Comparison of ENCODE assay signal across 8 cellular contexts in genomic region chr1:112501810-112502641, GRCh38. TPM values are rescaled to one million over a fixed set of nuclear protein-coding genes. Genes with fewer than 3 reads are reported as not detected.
DNase-seq lines count a peak whose midpoint lies in the region; ATAC-seq and TF ChIP-seq lines count a peak whose summit lies in the region.

No MANE protein-coding gene starts in this region.

- H3K27me3 ChIP-seq in BLaER1 treated with 17β-estradiol and CSF1 and Interleukin-3, amounts not matched to agents 10 nM and 100 nM, result peaks cover 57 to 74% (median 66%) of the 10 kb centered on the region in 11 experiments
- H3K27me3 ChIP-seq in lower lobe of right lung (ENCODE audit: low read depth), result peaks cover 22% of the 10 kb centered on the region

- H3K4me1 ChIP-seq in BLaER1 treated with 17β-estradiol and CSF1 and Interleukin-3, amounts not matched to agents 10 nM and 100 nM, result peaks cover 0 to 26% (median 18%) of the 10 kb centered on the region in 10 experiments; a peak in 14 of 20 replicates
- H3K4me1 ChIP-seq in lower lobe of right lung, result peaks cover 5% of the 10 kb centered on the region

- intact Hi-C loops in activated CD8-positive, alpha-beta T cell treated with anti-CD3 and anti-CD28 coated beads for 36 hours (cut with micrococcal nuclease), result loop anchor here (10.0 kb wide), 1 partner anchor 113 kb away; the partner anchor contains the start of genes CAPZA1 and ST7L
- intact Hi-C loops in lower lobe of right lung (cut with DNase I), result no loop called here

- peaks cover 0 to 19% (median 0%) of the 10 kb centered on the region in 11 experiments; a peak in 5 of 22 replicates for H4K20me1 ChIP-seq in BLaER1 treated with 17β-estradiol and CSF1 and Interleukin-3, amounts not matched to agents 10 nM and 100 nM

- peak overlapping the region; percentile 28 to 66 (median 52); a peak in 19 of 20 replicates for H3K4me3 ChIP-seq in BLaER1 treated with 17β-estradiol and CSF1 and Interleukin-3, amounts not matched to agents 10 nM and 100 nM
- peak overlapping the region; percentile 63 for H3K4me3 ChIP-seq in lower lobe of right lung

- peaks cover 0 to 5% (median 0%) of the 10 kb centered on the region in 11 experiments; a peak in 2 of 22 replicates for H3K9me3 ChIP-seq in BLaER1 treated with 17β-estradiol and CSF1 and Interleukin-3, amounts not matched to agents 10 nM and 100 nM (replicated peaks in 1 of 11)
- no peaks in the 10 kb centered on the region for H3K9me3 ChIP-seq in lower lobe of right lung

- H3K27ac ChIP-seq in BLaER1 treated with 17β-estradiol and CSF1 and Interleukin-3, amounts not matched to agents 10 nM and 100 nM, result no peak overlapping the region
- H3K27ac ChIP-seq in lower lobe of right lung, result no peak overlapping the region

- peak; percentile 64 for TF ChIP-seq CTCF in activated CD8-positive, alpha-beta T cell treated with anti-CD3 and anti-CD28 coated beads for 36 hours (IDR thresholded peaks at IDR 0.05)
- TF ChIP-seq CTCF in lower lobe of right lung (IDR thresholded peaks at IDR 0.05), result peak; percentile 75

- CTCF ChIA-PET in activated CD8-positive, alpha-beta T cell treated with anti-CD3 and anti-CD28 coated beads for 36 hours (lab: Charles Lee), result interaction anchor here (0.7 to 3.2 kb wide), 38 partner anchors 9 to 571 kb away, joined by 3 to 25 read pairs (median 4); partner anchors contain the start of genes MOV10, PPM1J, RHOC and ST7L

- H3K9ac ChIP-seq in BLaER1 treated with 17β-estradiol and CSF1 and Interleukin-3, amounts not matched to agents 10 nM and 100 nM, result peak overlapping the region in 3 of 11 experiments; percentile 30 to 53 (median 37); a peak in 3 of 22 replicates

- H3K36me3 Mint-ChIP-seq in activated CD8-positive, alpha-beta T cell treated with anti-CD3 and anti-CD28 coated beads for 36 hours (ENCODE audit: low read depth), result no peaks in the 10 kb centered on the region

- no peak for TF ChIP-seq POLR2A in GM18505 (IDR thresholded peaks at IDR 0.05; ENCODE audit: borderline replicate concordance, extremely low read depth, insufficient read depth, insufficient read length)

- no peaks in the 10 kb centered on the region for H3K36me3 ChIP-seq in BLaER1 treated with 17β-estradiol and CSF1 and Interleukin-3, amounts not matched to agents 10 nM and 100 nM
- H3K36me3 ChIP-seq in lower lobe of right lung, result no peaks in the 10 kb centered on the region

- H3K27me3 Mint-ChIP-seq in activated CD8-positive, alpha-beta T cell treated with anti-CD3 and anti-CD28 coated beads for 36 hours, result peaks cover 50% of the 10 kb centered on the region

- no peak overlapping the region for H3K27ac Mint-ChIP-seq in activated CD8-positive, alpha-beta T cell treated with anti-CD3 and anti-CD28 coated beads for 36 hours

- H3K4me1 Mint-ChIP-seq in activated CD8-positive, alpha-beta T cell treated with anti-CD3 and anti-CD28 coated beads for 36 hours (ENCODE audit: low read depth), result peaks cover 8% of the 10 kb centered on the region

- peak overlapping the region; percentile 45 for H3K4me3 Mint-ChIP-seq in activated CD8-positive, alpha-beta T cell treated with anti-CD3 and anti-CD28 coated beads for 36 hours

- DNase-seq in NCI-H226, result peak; percentile 83
- peak; percentile 64 for DNase-seq in activated CD8-positive, alpha-beta T cell treated with anti-CD3 and anti-CD28 coated beads for 36 hours
- DNase-seq in effector CD8-positive, alpha-beta T cell (lab: John Stamatoyannopoulos, UW), result peak; percentile 20
- DNase-seq in lower lobe of right lung, result peak; percentile 77
- peak in 2 of 3 donors; percentile 18 to 41 for DNase-seq in stimulated activated CD4-positive, alpha-beta T cell treated with anti-CD3 and anti-CD28 coated beads, TNF-alpha, amount 100 ng/mL, for 1 hour (ENCODE audit: low read depth in 3 of 3, low spot score in 1 of 3)

- POLR2A ChIA-PET in activated CD8-positive, alpha-beta T cell treated with anti-CD3 and anti-CD28 coated beads for 36 hours (lab: Charles Lee), result interaction anchor here (1.0 to 1.1 kb wide), 3 partner anchors 38 to 118 kb away, joined by 3 to 5 read pairs (median 3); partner anchors contain the start of genes CAPZA1, CTTNBP2NL and ST7L

- peak overlapping the region; percentile 48 to 80 (median 72) for H3K4me2 ChIP-seq in BLaER1 treated with 17β-estradiol and CSF1 and Interleukin-3, amounts not matched to agents 10 nM and 100 nM

- ATAC-seq in GM21786 (IDR thresholded peaks at IDR 0.05; ENCODE audit: unreplicated experiment) (peak; percentile 55), lower lobe of right lung (peak; percentile 81 to 88), GM18505 (IDR thresholded peaks at IDR 0.05; ENCODE audit: unreplicated experiment) (no peak)
- ATAC-seq in activated CD8-positive, alpha-beta T cell treated with anti-CD3 and anti-CD28 coated beads for 36 hours, result peak; percentile 66

- H3K9me3 Mint-ChIP-seq in activated CD8-positive, alpha-beta T cell treated with anti-CD3 and anti-CD28 coated beads for 36 hours, result no peaks in the 10 kb centered on the region

RNA-seq across cellular contexts. Expression of gene WNT2B, which starts 6.7 kb away (rescaled TPM):
- not detected for total RNA-seq in activated CD8-positive, alpha-beta T cell treated with anti-CD3 and anti-CD28 coated beads for 36 hours
- total RNA-seq in lower lobe of right lung, result 11.8 TPM

Comparison
In these comparisons a context has a peak if more than half of its experiments do, and no peak if none do; other contexts are left out.
1. DNase-seq: peak in every context shown above with its lines; median percentile 83 in NCI-H226; 77 in lower lobe of right lung; 64 in activated CD8-positive, alpha-beta T cell treated with anti-CD3 and anti-CD28 coated beads for 36 hours; 30 in stimulated activated CD4-positive, alpha-beta T cell treated with anti-CD3 and anti-CD28 coated beads, TNF-alpha, amount 100 ng/mL, for 1 hour; 20 in effector CD8-positive, alpha-beta T cell.
2. RNA of gene WNT2B, which starts 6.7 kb away (total RNA-seq): 11.8 TPM in lower lobe of right lung (single experiment); not detected in activated CD8-positive, alpha-beta T cell treated with anti-CD3 and anti-CD28 coated beads for 36 hours; every median in the first group is over 10 times any median in the second.